ENCODE assay signal across 1 cellular context in the genomic region with DNA sequence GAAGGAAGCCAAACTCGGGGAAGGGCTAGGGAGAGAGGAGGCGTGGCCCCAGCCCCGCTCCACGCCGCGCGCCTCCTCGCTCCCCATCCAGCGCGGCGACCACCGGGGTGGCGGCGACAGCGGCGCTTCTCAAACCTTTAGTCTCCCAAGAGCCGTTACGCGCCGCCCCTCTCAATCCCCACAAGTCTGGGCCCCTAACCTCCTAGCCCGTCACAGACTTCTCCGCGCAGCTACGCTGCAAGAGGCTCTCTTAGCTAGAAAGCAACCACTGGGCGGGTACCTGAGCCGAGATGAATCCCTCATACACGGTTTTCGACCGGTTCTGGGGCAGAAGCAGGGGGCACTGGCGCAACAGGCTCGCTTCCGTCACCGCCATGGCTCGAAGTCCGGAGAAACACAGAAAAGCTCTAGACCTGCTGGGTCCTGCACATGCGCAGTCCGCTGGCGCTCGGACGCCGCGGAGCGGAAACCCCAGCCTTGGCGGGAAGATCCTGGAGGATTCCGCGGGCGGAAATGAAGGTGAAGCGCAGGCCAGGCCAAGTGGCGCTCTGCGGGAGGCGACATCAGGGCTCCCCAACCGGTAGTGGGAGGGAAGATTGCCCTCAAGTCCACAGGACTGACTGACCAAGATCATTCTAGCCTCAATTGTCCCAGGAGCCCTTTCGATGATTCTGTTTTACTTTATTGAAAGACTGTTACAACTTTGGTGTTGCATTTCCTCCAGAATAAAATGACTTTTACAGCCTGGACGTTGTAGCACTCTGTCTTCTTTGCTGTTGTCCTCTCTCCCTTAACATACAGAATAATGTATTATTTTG.
A peak's percentile ranks its signal among the peaks of the same experiment; 100 is the strongest.
TF ChIP-seq lines count a peak whose summit lies in the region.

A gene (minus strand): TSS at position 388 of the 818 bp plus-strand sequence. CDS start 12 bp downstream, at position 376.

TF ChIP-seq in HepG2, 621 proteins besides CTCF, POLR2A, EP300 and RAD21 (continued from another document):
- TF ChIP-seq JDP2 (CRISPR knock-in tag; IDR thresholded peaks at IDR 0.05; ENCODE audit: borderline replicate concordance) (no peak), KLF15 (CRISPR knock-in tag; IDR thresholded peaks at IDR 0.05; ENCODE audit: borderline replicate concordance) (0 out of 2 replicates have a peak, but pooled peaks have one; percentile 88), ZFX (CRISPR knock-in tag; IDR thresholded peaks at IDR 0.05; ENCODE audit: low read depth) (peak; percentile 92), ZBTB7B (CRISPR knock-in tag; IDR thresholded peaks at IDR 0.05) (peak; percentile 96), IRX3 (CRISPR knock-in tag; IDR thresholded peaks at IDR 0.05; ENCODE audit: borderline replicate concordance, low read depth) (peak; percentile 96), WIZ (CRISPR knock-in tag; IDR thresholded peaks at IDR 0.05) (peak; percentile 93; the same call in 1 of the 2 replicates), LCORL (IDR thresholded peaks at IDR 0.05) (no peak), LCORL (CRISPR knock-in tag; IDR thresholded peaks at IDR 0.05) (peak; percentile 76), PHF21A (CRISPR knock-in tag; IDR thresholded peaks at IDR 0.05) (peak; percentile 85), ZNF543 (CRISPR knock-in tag; IDR thresholded peaks at IDR 0.05) (peak; percentile 98), GZF1 (CRISPR knock-in tag; IDR thresholded peaks at IDR 0.05) (peak; percentile 92), U2AF2 (IDR thresholded peaks at IDR 0.05; ENCODE audit: low read depth, low read length) (no peak), MIER2 (CRISPR knock-in tag; IDR thresholded peaks at IDR 0.05) (peak; percentile 81), ZNF136 (CRISPR knock-in tag; IDR thresholded peaks at IDR 0.05; ENCODE audit: low read depth) (peak; percentile 80), PHB2 (IDR thresholded peaks at IDR 0.05; ENCODE audit: partially characterized antibody) (no peak), ZNF180 (CRISPR knock-in tag; IDR thresholded peaks at IDR 0.05; ENCODE audit: borderline replicate concordance, low read depth) (0 out of 2 replicates have a peak, but pooled peaks have one; percentile 70), NR3C1 (CRISPR knock-in tag; IDR thresholded peaks at IDR 0.05) (no peak), NFYC (CRISPR knock-in tag; IDR thresholded peaks at IDR 0.05) (peak; percentile 55; the same call in 1 of the 2 replicates), PTBP1 (IDR thresholded peaks at IDR 0.05; ENCODE audit: low read depth, low read length, poor library complexity, severe bottlenecking) (peak; percentile 79), PAF1 (CRISPR knock-in tag; IDR thresholded peaks at IDR 0.05) (no peak), ZNF570 (CRISPR knock-in tag; IDR thresholded peaks at IDR 0.05; ENCODE audit: borderline replicate concordance) (peak; percentile 87; the same call in 1 of the 2 replicates), CHCHD3 (CRISPR knock-in tag; IDR thresholded peaks at IDR 0.05) (peak; percentile 78; the same call in 1 of the 2 replicates), GTF2F1 (IDR thresholded peaks at IDR 0.05; ENCODE audit: low read length) (no peak), ISX (CRISPR knock-in tag; conservative IDR thresholded peaks at IDR 0.05) (peak; percentile 82; the same call in 1 of the 2 replicates), ESRRA (CRISPR knock-in tag; IDR thresholded peaks at IDR 0.05; ENCODE audit: low read depth) (peak; percentile 62; the same call in 1 of the 2 replicates), ZNF589 (CRISPR knock-in tag; conservative IDR thresholded peaks at IDR 0.05) (no peak; the same call in 1 of the 2 replicates), ZZZ3 (CRISPR knock-in tag; IDR thresholded peaks at IDR 0.05; ENCODE audit: borderline replicate concordance) (peak; percentile 94; the same call in 1 of the 2 replicates), ZNF326 (CRISPR knock-in tag; IDR thresholded peaks at IDR 0.05; ENCODE audit: borderline replicate concordance) (no peak)
- TF ChIP-seq, protein P1, sequence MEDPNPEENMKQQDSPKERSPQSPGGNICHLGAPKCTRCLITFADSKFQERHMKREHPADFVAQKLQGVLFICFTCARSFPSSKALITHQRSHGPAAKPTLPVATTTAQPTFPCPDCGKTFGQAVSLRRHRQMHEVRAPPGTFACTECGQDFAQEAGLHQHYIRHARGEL (CRISPR knock-in tag; IDR thresholded peaks at IDR 0.05), result peak; percentile 92; the same call in 1 of the 2 replicates
- TF ChIP-seq, protein P2, sequence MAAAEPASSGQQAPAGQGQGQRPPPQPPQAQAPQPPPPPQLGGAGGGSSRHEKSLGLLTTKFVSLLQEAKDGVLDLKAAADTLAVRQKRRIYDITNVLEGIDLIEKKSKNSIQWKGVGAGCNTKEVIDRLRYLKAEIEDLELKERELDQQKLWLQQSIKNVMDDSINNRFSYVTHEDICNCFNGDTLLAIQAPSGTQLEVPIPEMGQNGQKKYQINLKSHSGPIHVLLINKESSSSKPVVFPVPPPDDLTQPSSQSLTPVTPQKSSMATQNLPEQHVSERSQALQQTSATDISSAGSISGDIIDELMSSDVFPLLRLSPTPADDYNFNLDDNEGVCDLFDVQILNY (CRISPR knock-in tag; conservative IDR thresholded peaks at IDR 0.05), result peak; percentile 98
- TF ChIP-seq, protein P3, sequence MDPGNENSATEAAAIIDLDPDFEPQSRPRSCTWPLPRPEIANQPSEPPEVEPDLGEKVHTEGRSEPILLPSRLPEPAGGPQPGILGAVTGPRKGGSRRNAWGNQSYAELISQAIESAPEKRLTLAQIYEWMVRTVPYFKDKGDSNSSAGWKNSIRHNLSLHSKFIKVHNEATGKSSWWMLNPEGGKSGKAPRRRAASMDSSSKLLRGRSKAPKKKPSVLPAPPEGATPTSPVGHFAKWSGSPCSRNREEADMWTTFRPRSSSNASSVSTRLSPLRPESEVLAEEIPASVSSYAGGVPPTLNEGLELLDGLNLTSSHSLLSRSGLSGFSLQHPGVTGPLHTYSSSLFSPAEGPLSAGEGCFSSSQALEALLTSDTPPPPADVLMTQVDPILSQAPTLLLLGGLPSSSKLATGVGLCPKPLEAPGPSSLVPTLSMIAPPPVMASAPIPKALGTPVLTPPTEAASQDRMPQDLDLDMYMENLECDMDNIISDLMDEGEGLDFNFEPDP (CRISPR knock-in tag; conservative IDR thresholded peaks at IDR 0.05), result no peak
- TF ChIP-seq, protein P4, sequence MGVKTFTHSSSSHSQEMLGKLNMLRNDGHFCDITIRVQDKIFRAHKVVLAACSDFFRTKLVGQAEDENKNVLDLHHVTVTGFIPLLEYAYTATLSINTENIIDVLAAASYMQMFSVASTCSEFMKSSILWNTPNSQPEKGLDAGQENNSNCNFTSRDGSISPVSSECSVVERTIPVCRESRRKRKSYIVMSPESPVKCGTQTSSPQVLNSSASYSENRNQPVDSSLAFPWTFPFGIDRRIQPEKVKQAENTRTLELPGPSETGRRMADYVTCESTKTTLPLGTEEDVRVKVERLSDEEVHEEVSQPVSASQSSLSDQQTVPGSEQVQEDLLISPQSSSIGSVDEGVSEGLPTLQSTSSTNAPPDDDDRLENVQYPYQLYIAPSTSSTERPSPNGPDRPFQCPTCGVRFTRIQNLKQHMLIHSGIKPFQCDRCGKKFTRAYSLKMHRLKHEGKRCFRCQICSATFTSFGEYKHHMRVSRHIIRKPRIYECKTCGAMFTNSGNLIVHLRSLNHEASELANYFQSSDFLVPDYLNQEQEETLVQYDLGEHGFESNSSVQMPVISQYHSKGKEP (CRISPR knock-in tag; IDR thresholded peaks at IDR 0.05), result no peak
- TF ChIP-seq, protein P5, sequence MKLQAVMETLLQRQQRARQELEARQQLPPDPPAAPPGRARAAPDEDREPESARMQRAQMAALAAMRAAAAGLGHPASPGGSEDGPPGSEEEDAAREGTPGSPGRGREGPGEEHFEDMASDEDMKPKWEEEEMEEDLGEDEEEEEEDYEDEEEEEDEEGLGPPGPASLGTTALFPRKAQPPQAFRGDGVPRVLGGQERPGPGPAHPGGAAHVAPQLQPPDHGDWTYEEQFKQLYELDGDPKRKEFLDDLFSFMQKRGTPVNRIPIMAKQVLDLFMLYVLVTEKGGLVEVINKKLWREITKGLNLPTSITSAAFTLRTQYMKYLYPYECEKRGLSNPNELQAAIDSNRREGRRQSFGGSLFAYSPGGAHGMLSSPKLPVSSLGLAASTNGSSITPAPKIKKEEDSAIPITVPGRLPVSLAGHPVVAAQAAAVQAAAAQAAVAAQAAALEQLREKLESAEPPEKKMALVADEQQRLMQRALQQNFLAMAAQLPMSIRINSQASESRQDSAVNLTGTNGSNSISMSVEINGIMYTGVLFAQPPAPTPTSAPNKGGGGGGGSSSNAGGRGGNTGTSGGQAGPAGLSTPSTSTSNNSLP (IDR thresholded peaks at IDR 0.05; ENCODE audit: low read depth, low read length), result 0 out of 2 replicates have a peak, but pooled peaks have one; percentile 17
- TF ChIP-seq, protein P6, sequence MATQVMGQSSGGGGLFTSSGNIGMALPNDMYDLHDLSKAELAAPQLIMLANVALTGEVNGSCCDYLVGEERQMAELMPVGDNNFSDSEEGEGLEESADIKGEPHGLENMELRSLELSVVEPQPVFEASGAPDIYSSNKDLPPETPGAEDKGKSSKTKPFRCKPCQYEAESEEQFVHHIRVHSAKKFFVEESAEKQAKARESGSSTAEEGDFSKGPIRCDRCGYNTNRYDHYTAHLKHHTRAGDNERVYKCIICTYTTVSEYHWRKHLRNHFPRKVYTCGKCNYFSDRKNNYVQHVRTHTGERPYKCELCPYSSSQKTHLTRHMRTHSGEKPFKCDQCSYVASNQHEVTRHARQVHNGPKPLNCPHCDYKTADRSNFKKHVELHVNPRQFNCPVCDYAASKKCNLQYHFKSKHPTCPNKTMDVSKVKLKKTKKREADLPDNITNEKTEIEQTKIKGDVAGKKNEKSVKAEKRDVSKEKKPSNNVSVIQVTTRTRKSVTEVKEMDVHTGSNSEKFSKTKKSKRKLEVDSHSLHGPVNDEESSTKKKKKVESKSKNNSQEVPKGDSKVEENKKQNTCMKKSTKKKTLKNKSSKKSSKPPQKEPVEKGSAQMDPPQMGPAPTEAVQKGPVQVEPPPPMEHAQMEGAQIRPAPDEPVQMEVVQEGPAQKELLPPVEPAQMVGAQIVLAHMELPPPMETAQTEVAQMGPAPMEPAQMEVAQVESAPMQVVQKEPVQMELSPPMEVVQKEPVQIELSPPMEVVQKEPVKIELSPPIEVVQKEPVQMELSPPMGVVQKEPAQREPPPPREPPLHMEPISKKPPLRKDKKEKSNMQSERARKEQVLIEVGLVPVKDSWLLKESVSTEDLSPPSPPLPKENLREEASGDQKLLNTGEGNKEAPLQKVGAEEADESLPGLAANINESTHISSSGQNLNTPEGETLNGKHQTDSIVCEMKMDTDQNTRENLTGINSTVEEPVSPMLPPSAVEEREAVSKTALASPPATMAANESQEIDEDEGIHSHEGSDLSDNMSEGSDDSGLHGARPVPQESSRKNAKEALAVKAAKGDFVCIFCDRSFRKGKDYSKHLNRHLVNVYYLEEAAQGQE (IDR thresholded peaks at IDR 0.05; ENCODE audit: borderline replicate concordance in 1 of 2, low read depth in 1 of 2, low read length in 2 of 2), result peak in 1 of 2 experiments; percentile 58; a peak in 1 of 4 replicates
- TF ChIP-seq, protein P7, sequence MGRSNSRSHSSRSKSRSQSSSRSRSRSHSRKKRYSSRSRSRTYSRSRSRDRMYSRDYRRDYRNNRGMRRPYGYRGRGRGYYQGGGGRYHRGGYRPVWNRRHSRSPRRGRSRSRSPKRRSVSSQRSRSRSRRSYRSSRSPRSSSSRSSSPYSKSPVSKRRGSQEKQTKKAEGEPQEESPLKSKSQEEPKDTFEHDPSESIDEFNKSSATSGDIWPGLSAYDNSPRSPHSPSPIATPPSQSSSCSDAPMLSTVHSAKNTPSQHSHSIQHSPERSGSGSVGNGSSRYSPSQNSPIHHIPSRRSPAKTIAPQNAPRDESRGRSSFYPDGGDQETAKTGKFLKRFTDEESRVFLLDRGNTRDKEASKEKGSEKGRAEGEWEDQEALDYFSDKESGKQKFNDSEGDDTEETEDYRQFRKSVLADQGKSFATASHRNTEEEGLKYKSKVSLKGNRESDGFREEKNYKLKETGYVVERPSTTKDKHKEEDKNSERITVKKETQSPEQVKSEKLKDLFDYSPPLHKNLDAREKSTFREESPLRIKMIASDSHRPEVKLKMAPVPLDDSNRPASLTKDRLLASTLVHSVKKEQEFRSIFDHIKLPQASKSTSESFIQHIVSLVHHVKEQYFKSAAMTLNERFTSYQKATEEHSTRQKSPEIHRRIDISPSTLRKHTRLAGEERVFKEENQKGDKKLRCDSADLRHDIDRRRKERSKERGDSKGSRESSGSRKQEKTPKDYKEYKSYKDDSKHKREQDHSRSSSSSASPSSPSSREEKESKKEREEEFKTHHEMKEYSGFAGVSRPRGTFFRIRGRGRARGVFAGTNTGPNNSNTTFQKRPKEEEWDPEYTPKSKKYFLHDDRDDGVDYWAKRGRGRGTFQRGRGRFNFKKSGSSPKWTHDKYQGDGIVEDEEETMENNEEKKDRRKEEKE (IDR thresholded peaks at IDR 0.05), result no peak
